In genomic region chr3:133476971-133477375, GRCh38 we compare ENCODE assay signal across 12 cellular contexts.
A peak's percentile ranks its signal among the peaks of the same experiment; 100 is the strongest.
DNase-seq lines count a peak whose midpoint lies in the region; ATAC-seq and TF ChIP-seq lines count a peak whose summit lies in the region.
"Had no signal": no experiment of that assay in that cellular context is flagged by ENCODE, and none has a peak within 500 bp of the region (broad histone marks: within the 10 kb centered on the region; RNA-seq: fewer than 3 reads in every experiment).

No MANE protein-coding gene starts in this region.

- peaks cover 0 to 2% (median 0%) of the 10 kb centered on the region in 7 donors for H3K9me3 Mint-ChIP-seq in naive B cell
- H3K9me3 Mint-ChIP-seq in WTC11 = no peaks in the 10 kb centered on the region
- H3K9me3 Mint-ChIP-seq: naive thymus-derived CD8-positive, alpha-beta T cell had no signal

- CTCF ChIA-PET in WTC11 (lab: Charles Lee) = no interaction called here

- TF ChIP-seq CTCF in WTC11 (IDR thresholded peaks at IDR 0.05) = no peak

- peak overlapping the region; percentile 47 to 97 (median 68) for H3K27ac Mint-ChIP-seq in naive B cell
- H3K27ac Mint-ChIP-seq in WTC11 = no peak overlapping the region

- ATAC-seq in naive B cell (ENCODE audit: low read depth in 2 of 2) (no peak), HG02798 (IDR thresholded peaks at IDR 0.05; ENCODE audit: poor library complexity, unreplicated experiment) (no peak), WTC11 (no peak), left cardiac atrium (no peak)
- ATAC-seq: naive thymus-derived CD8-positive, alpha-beta T cell had no signal

- H3K27me3 Mint-ChIP-seq in naive B cell (no peaks in the 10 kb centered on the region), WTC11 (ENCODE audit: low read depth) (peaks cover 4% of the 10 kb centered on the region)
- H3K27me3 Mint-ChIP-seq: naive thymus-derived CD8-positive, alpha-beta T cell had no signal

- H3K4me3 Mint-ChIP-seq in naive B cell = peak overlapping the region in 7 of 8 donors; percentile 8 to 85 (median 34)
- no peak overlapping the region for H3K4me3 Mint-ChIP-seq in WTC11
- H3K4me3 Mint-ChIP-seq: CD14-positive monocyte had no signal

- DNase-seq in ELF-1 (ENCODE audit: low read depth, low spot score) (peak; percentile 86), NCI-H1105 treated with DMSO at 0.1 percent for 48 hours (lab: John Stamatoyannopoulos, UW) (peak; percentile 99), NCI-H82 (lab: John Stamatoyannopoulos, UW) (peak; percentile 89), naive B cell (no peak), GM19238 (ENCODE audit: insufficient read length, low spot score) (no peak), WTC11 (ENCODE audit: low spot score) (no peak), left cardiac atrium (no peak)
- DNase-seq: amygdala; GOT3; naive thymus-derived CD8-positive, alpha-beta T cell had no signal

- POLR2A ChIA-PET in WTC11 (lab: Charles Lee) = no interaction called here

- intact Hi-C loops in left cardiac atrium (cut with DNase I) = no loop called here

- H3K36me3 Mint-ChIP-seq in naive B cell (no peaks in the 10 kb centered on the region), WTC11 (no peaks in the 10 kb centered on the region)
- H3K36me3 Mint-ChIP-seq: CD14-positive monocyte had no signal

- H3K4me1 Mint-ChIP-seq in naive B cell (peaks cover 64 to 85% (median 64%) of the 10 kb centered on the region in 3 donors), WTC11 (peaks cover 45% of the 10 kb centered on the region)

TF ChIP-seq in WTC11, 78 proteins besides CTCF, POLR2A, EP300 and RAD21 (continues in another document):
- TF ChIP-seq NR3C1 (CRISPR knock-in tag; conservative IDR thresholded peaks at IDR 0.05; ENCODE audit: low read depth) = no peak
- no peak for TF ChIP-seq ZBTB43 (CRISPR knock-in tag; IDR thresholded peaks at IDR 0.05)
- no peak for TF ChIP-seq TCF7 (CRISPR knock-in tag; IDR thresholded peaks at IDR 0.05; ENCODE audit: low read depth)
- TF ChIP-seq FOXP1 (CRISPR knock-in tag; IDR thresholded peaks at IDR 0.05; ENCODE audit: borderline replicate concordance) = no peak
- no peak for TF ChIP-seq ZNF416 (CRISPR knock-in tag; IDR thresholded peaks at IDR 0.05)
- no peak for TF ChIP-seq PREB (CRISPR knock-in tag; IDR thresholded peaks at IDR 0.05; ENCODE audit: borderline replicate concordance)
- no peak for TF ChIP-seq ZNF281 (CRISPR knock-in tag; IDR thresholded peaks at IDR 0.05)
- no peak for TF ChIP-seq ZBTB21 (CRISPR knock-in tag; IDR thresholded peaks at IDR 0.05; ENCODE audit: borderline replicate concordance)
- TF ChIP-seq TEAD4 (CRISPR knock-in tag; IDR thresholded peaks at IDR 0.05) = no peak
- TF ChIP-seq JAZF1 (CRISPR knock-in tag; IDR thresholded peaks at IDR 0.05) = no peak
- no peak for TF ChIP-seq AFF4 (CRISPR knock-in tag; IDR thresholded peaks at IDR 0.05; ENCODE audit: borderline replicate concordance)
- TF ChIP-seq IRF1 (CRISPR knock-in tag; IDR thresholded peaks at IDR 0.05) = no peak
- TF ChIP-seq ERG (CRISPR knock-in tag; IDR thresholded peaks at IDR 0.05) = no peak
- TF ChIP-seq RELA (CRISPR knock-in tag; IDR thresholded peaks at IDR 0.05; ENCODE audit: borderline replicate concordance) = no peak

Comparison
In these comparisons a context has a peak if more than half of its experiments do, and no peak if none do; other contexts are left out.
1. DNase-seq: peak in ELF-1 (single experiment), NCI-H1105 treated with DMSO at 0.1 percent for 48 hours (single experiment) and NCI-H82 (single experiment); none in naive B cell (single experiment), GM19238 (single experiment), WTC11 (single experiment) and left cardiac atrium (single experiment).